8 cellular contexts compared by ENCODE assay signal in the genomic region with DNA sequence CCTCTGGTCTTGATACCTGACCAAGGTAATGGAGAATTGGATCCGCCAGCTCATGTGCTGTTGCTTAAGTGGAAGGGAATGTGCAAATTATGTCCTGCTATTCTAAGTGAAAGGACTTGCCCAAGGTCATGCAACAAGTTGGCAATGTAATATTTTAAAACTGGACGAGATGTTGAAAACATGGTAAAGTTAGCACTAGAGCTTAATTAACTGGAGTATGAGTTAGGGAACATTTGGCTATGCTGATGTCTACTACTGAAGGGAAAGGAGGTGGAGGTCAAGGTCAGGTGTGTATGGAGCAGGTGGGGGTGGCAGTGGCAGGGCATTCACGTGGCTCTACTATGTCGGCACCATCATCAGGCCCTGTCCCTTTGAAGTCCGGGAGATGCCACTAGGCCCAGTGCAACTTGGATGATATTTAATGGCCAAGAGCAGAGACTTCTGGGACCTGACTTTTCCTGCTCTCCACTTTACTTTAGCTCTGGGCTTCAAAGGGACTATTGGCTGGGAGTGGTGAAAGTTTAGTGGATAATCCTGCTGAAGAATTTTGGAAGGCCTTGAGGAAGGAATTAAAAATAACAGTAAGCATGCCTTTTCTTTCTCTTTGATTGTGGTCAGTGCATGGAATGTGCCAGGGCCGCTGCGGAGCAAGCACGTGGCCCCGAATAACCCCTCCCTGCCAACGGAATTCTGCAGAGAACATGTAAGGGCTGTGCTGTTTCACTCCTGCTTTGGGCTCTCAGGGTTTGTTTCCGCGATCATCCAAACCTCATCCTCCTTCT. TPM values are rescaled to one million over a fixed set of nuclear protein-coding genes. Genes with fewer than 3 reads are reported as not detected.
DNase-seq lines count a peak whose midpoint lies in the region; ATAC-seq and TF ChIP-seq lines count a peak whose summit lies in the region.

No MANE protein-coding gene starts in this region.

- TF ChIP-seq POLR2A in erythroblast (IDR thresholded peaks at IDR 0.05; ENCODE audit: low read length), result no peak

- H3K36me3 ChIP-seq in Loucy (ENCODE audit: insufficient read depth, low read length), result no peaks in the 10 kb centered on the region
- no peaks in the 10 kb centered on the region for H3K36me3 ChIP-seq in muscle layer of duodenum (ENCODE audit: control insufficient read depth in 1 of 2, insufficient read depth in 2 of 2, low read length in 2 of 2)

- peaks cover 32% of the 10 kb centered on the region for H4K20me1 ChIP-seq in Loucy (ENCODE audit: insufficient read depth, low read length, poor library complexity, severe bottlenecking)

- H3K9me3 ChIP-seq in Loucy (ENCODE audit: insufficient read depth, low read depth, low read length) (no peaks in the 10 kb centered on the region), muscle layer of duodenum (ENCODE audit: control insufficient read depth in 1 of 2, low read length in 2 of 2) (no peaks in the 10 kb centered on the region)

- peak overlapping the region; percentile 50 for H3K4me3 Mint-ChIP-seq in chondrocyte (ENCODE audit: unreplicated experiment)

- ATAC-seq in HG02798 (IDR thresholded peaks at IDR 0.05; ENCODE audit: poor library complexity, unreplicated experiment), result no peak

- H2AFZ ChIP-seq in Loucy (ENCODE audit: low read length), result no peak overlapping the region

- peak overlapping the region; percentile 96 for H3K27ac Mint-ChIP-seq in chondrocyte (ENCODE audit: unreplicated experiment)

- DNase-seq in AG08396 (ENCODE audit: low spot score), result peak; percentile 76
- DNase-seq in chondrocyte (ENCODE audit: low spot score), result no peak
- DNase-seq in erythroblast (lab: John Stamatoyannopoulos, UW), result no peak
- no peak for DNase-seq in stimulated activated CD8-positive, alpha-beta memory T cell treated with anti-CD3 and anti-CD28 coated beads, Interleukin-4, amount 100 ng/mL, for 48 hours
- no peak for DNase-seq in cerebellum (ENCODE audit: low spot score)

- H3K27me3 Mint-ChIP-seq in chondrocyte (ENCODE audit: low read depth), result no peaks in the 10 kb centered on the region

- H3K27me3 ChIP-seq in Loucy (ENCODE audit: insufficient read depth, low read length, poor library complexity, severe bottlenecking) (no peaks in the 10 kb centered on the region), muscle layer of duodenum (ENCODE audit: low read depth, low read length) (no peaks in the 10 kb centered on the region)

- H3K4me3 ChIP-seq in Loucy (ENCODE audit: low read length, poor library complexity, severe bottlenecking) (peak overlapping the region; percentile 23), muscle layer of duodenum (ENCODE audit: low read depth in 1 of 2, low read length in 2 of 2) (no peak overlapping the region)

- TF ChIP-seq CTCF in Loucy (conservative IDR thresholded peaks at IDR 0.05; ENCODE audit: low read length) (no peak), chondrocyte (IDR thresholded peaks at IDR 0.05) (peak; percentile 32)

- peak overlapping the region; percentile 27 for H3K27ac ChIP-seq in muscle layer of duodenum (ENCODE audit: low read length)

- no peaks in the 10 kb centered on the region for H3K9me3 Mint-ChIP-seq in chondrocyte (ENCODE audit: low read depth)

- H3K4me1 ChIP-seq in Loucy (ENCODE audit: insufficient read depth, low read length, poor library complexity, severe bottlenecking) (peaks cover 90% of the 10 kb centered on the region), muscle layer of duodenum (ENCODE audit: control insufficient read depth in 1 of 2, insufficient read depth in 2 of 2, low read length in 2 of 2) (peaks cover 28 to 44% of the 10 kb centered on the region in 2 donors)

- no peaks in the 10 kb centered on the region for H3K9me2 ChIP-seq in Loucy (replicated peaks; ENCODE audit: low read depth, low read length)

- H3K9ac ChIP-seq in Loucy (ENCODE audit: low read depth, low read length, poor library complexity, severe bottlenecking), result peak overlapping the region; percentile 72

- H3K4me2 ChIP-seq in Loucy (ENCODE audit: low read depth, low read length, poor library complexity, severe bottlenecking), result peak overlapping the region; percentile 89

- peaks cover 3% of the 10 kb centered on the region for H3F3A ChIP-seq in Loucy (ENCODE audit: low read depth)

- H3K4me1 Mint-ChIP-seq in chondrocyte (ENCODE audit: low read depth), result peaks cover 81% of the 10 kb centered on the region

- H3K79me2 ChIP-seq in Loucy (ENCODE audit: insufficient read depth, low read length), result peaks cover 100% of the 10 kb centered on the region

- H3K36me3 Mint-ChIP-seq in chondrocyte (ENCODE audit: low read depth), result peaks cover 1% of the 10 kb centered on the region

RNA-seq across cellular contexts. Expression of gene SMAD3, which starts 14.9 kb away (rescaled TPM):
- total RNA-seq in chondrocyte (19.0 to 27.2 TPM (median 23.2 TPM) in 3 replicates), cerebellum (10.4 TPM)
